Comparison of ENCODE assay signal across 11 cellular contexts in genomic region chr7:1709900-1710299, GRCh38. TPM values are rescaled to one million over a fixed set of nuclear protein-coding genes. Genes with fewer than 3 reads are reported as not detected.
DNase-seq lines count a peak whose midpoint lies in the region; ATAC-seq and TF ChIP-seq lines count a peak whose summit lies in the region.
"Had no signal": no experiment of that assay in that cellular context is flagged by ENCODE, and none has a peak within 500 bp of the region (broad histone marks: within the 10 kb centered on the region; RNA-seq: fewer than 3 reads in every experiment).

No MANE protein-coding gene starts in this region.

- H3F3A ChIP-seq in PC-9 (ENCODE audit: insufficient read depth, low read depth): no peaks in the 10 kb centered on the region

- H3K27ac ChIP-seq in left ventricle myocardium inferior (replicated peaks) (no peak overlapping the region), right atrium auricular region (no peak overlapping the region), PC-9 (no peak overlapping the region)

- in situ Hi-C loops in ACHN (cut with HindIII; ENCODE audit: low pct_ligation_motif_present, low pct_unique_long_range_greater_than_20kb, low sequenced_read_pairs): loop anchor here (25.0 kb wide), 1 partner anchor 123 kb away; no protein-coding TSS in a partner anchor

- POLR2A ChIA-PET in PC-9 (lab: Charles Lee; ENCODE audit: unreplicated experiment): no interaction called here

- H3K4me1 ChIP-seq in left ventricle myocardium inferior (peaks cover 26% of the 10 kb centered on the region), right atrium auricular region (peaks cover 0 to 19% of the 10 kb centered on the region in 2 donors), PC-9 (replicated peaks; ENCODE audit: insufficient read depth) (no peaks in the 10 kb centered on the region)

- H3K79me2 ChIP-seq in PC-9 (ENCODE audit: low read depth): no peaks in the 10 kb centered on the region

- peaks cover 18% of the 10 kb centered on the region for H3K36me3 ChIP-seq in left ventricle myocardium inferior
- no peaks in the 10 kb centered on the region for H3K36me3 ChIP-seq in right atrium auricular region
- H3K36me3 ChIP-seq in PC-9 (ENCODE audit: low read depth): no peaks in the 10 kb centered on the region

- no peak overlapping the region for H2AFZ ChIP-seq in PC-9

- CTCF ChIA-PET in PC-9 (lab: Charles Lee): no interaction called here

- no TSS peak for BruUV-seq in PC-9 (replicated peaks; lab: Mats Ljungman, UMichigan)

- no peak for DNase-seq in left ventricle myocardium inferior
- DNase-seq in right atrium auricular region (ENCODE audit: low spot score): no peak
- DNase-seq in PC-9: no peak
- DNase-seq in fibroblast of the aortic adventitia (ENCODE audit: low read depth): peak; percentile 5
- no peak for DNase-seq in ACHN
- DNase-seq: activated CD4-positive, alpha-beta T cell treated with anti-CD3 and anti-CD28 coated beads for 4 hours; activated naive CD4-positive, alpha-beta T cell treated with anti-CD3 and anti-CD28 coated beads for 36 hours; CD4-positive, CD25-positive, alpha-beta regulatory T cell had no signal

- H3K9me3 ChIP-seq in left ventricle myocardium inferior (replicated peaks) (peaks cover 16% of the 10 kb centered on the region), right atrium auricular region (peaks cover 0 to 4% of the 10 kb centered on the region in 2 donors), PC-9 (ENCODE audit: insufficient read depth, low read depth) (peaks cover 11% of the 10 kb centered on the region)

- no peaks in the 10 kb centered on the region for H4K20me1 ChIP-seq in PC-9 (ENCODE audit: insufficient read depth)

- H3K27me3 ChIP-seq in left ventricle myocardium inferior (ENCODE audit: low read depth) (no peaks in the 10 kb centered on the region), right atrium auricular region (no peaks in the 10 kb centered on the region), PC-9 (ENCODE audit: insufficient read depth, low read depth) (peaks cover 70% of the 10 kb centered on the region)

- no peak for ATAC-seq in HG02973 (IDR thresholded peaks at IDR 0.05; ENCODE audit: unreplicated experiment)
- ATAC-seq in HG02759 (IDR thresholded peaks at IDR 0.05; ENCODE audit: unreplicated experiment): no peak
- no peak for ATAC-seq in HG02798 (IDR thresholded peaks at IDR 0.05; ENCODE audit: poor library complexity, unreplicated experiment)

- no peaks in the 10 kb centered on the region for H3K9me2 ChIP-seq in PC-9 (ENCODE audit: insufficient read depth)

- H3K4me3 ChIP-seq in left ventricle myocardium inferior: no peak overlapping the region
- no peak overlapping the region for H3K4me3 ChIP-seq in right atrium auricular region
- no peak overlapping the region for H3K4me3 ChIP-seq in PC-9
- no peak overlapping the region for H3K4me3 ChIP-seq in fibroblast of the aortic adventitia (ENCODE audit: low read depth, low read length)

- intact Hi-C loops in left ventricle myocardium inferior (cut with micrococcal nuclease) (no loop called here), PC-9 (cut with micrococcal nuclease; ENCODE audit: unreplicated experiment) (no loop called here)

- no peak overlapping the region for H3K4me2 ChIP-seq in PC-9

- TF ChIP-seq CTCF in left ventricle myocardium inferior (IDR thresholded peaks at IDR 0.05; ENCODE audit: borderline replicate concordance) (peak; percentile 32), right atrium auricular region (IDR thresholded peaks at IDR 0.05) (peak in 1 of 2 donors; percentile 54), PC-9 (conservative IDR thresholded peaks at IDR 0.05) (peak; percentile 81), fibroblast of the aortic adventitia (IDR thresholded peaks at IDR 0.05; ENCODE audit: insufficient read depth, low read length) (peak; percentile 48)

RNA-seq across cellular contexts. Expression of gene ELFN1, which starts 39.8 kb away (rescaled TPM):
- total RNA-seq in left ventricle myocardium inferior (10.5 TPM), right atrium auricular region (10 to 100 TPM in 1 of 2 donors, 1 to 10 TPM in 1; 6.5 to 15.3 TPM), PC-9 (2021) (0.09 and 0.13 TPM in 2 replicates), fibroblast of the aortic adventitia (ENCODE audit: low replicate concordance) (1.6 and 3.8 TPM in 2 replicates)
- total RNA-seq: activated naive CD4-positive, alpha-beta T cell treated with anti-CD3 and anti-CD28 coated beads for 36 hours; CD4-positive, CD25-positive, alpha-beta regulatory T cell had no signal
